8 cellular contexts compared by ENCODE assay signal in genomic region chr19:12757544-12758274, GRCh38. TPM values are rescaled to one million over a fixed set of nuclear protein-coding genes. Genes with fewer than 3 reads are reported as not detected.
DNase-seq lines count a peak whose midpoint lies in the region; ATAC-seq lines count a peak whose summit lies in the region.

No MANE protein-coding gene starts in this region.

- H3K4me1 Mint-ChIP-seq in T-helper 2 cell treated with Interferon-gamma antibody and Interleukin-4, amounts not matched to agents 5 μg/mL and 100 μg/mL, for 36 hours (ENCODE audit: low read depth) = peaks cover 6% of the 10 kb centered on the region

- ATAC-seq in sciatic nerve (peak; percentile 67), GM21737 (IDR thresholded peaks at IDR 0.05; ENCODE audit: unreplicated experiment) (no peak)

- peaks cover 4% of the 10 kb centered on the region for H3K27me3 Mint-ChIP-seq in T-helper 2 cell treated with Interferon-gamma antibody and Interleukin-4, amounts not matched to agents 5 μg/mL and 100 μg/mL, for 36 hours (ENCODE audit: low read depth)

- no peak overlapping the region for H3K27ac Mint-ChIP-seq in T-helper 2 cell treated with Interferon-gamma antibody and Interleukin-4, amounts not matched to agents 5 μg/mL and 100 μg/mL, for 36 hours

- DNase-seq in NCI-H1092 (lab: John Stamatoyannopoulos, UW) (peak; percentile 53), astrocyte of the hippocampus (ENCODE audit: low read depth, low spot score) (peak; percentile 88), hypothalamus (lab: John Stamatoyannopoulos, UW) (peak in 42 of 51 donors; percentile 4 to 75 (median 38)), sciatic nerve (ENCODE audit: low spot score) (peak; percentile 74), kidney glomerular epithelial cell (lab: John Stamatoyannopoulos, UW) (no peak)
- peak; percentile 76 for DNase-seq in T-helper 2 cell treated with Interferon-gamma antibody and Interleukin-4, amounts not matched to agents 5 μg/mL and 100 μg/mL, for 36 hours (ENCODE audit: low spot score)

- H3K4me1 ChIP-seq in ES-I3 (ENCODE audit: insufficient read depth, low read length) = no peaks in the 10 kb centered on the region

- intact Hi-C loops in sciatic nerve (cut with DNase I) = loop anchor here (5.0 kb wide), 1 partner anchor 90 kb away; no protein-coding TSS in a partner anchor

- no peaks in the 10 kb centered on the region for H3K36me3 ChIP-seq in ES-I3 (ENCODE audit: insufficient read depth, low read length)

- no peaks in the 10 kb centered on the region for H3K9me3 Mint-ChIP-seq in T-helper 2 cell treated with Interferon-gamma antibody and Interleukin-4, amounts not matched to agents 5 μg/mL and 100 μg/mL, for 36 hours

- H3K9ac ChIP-seq in ES-I3 (ENCODE audit: low read depth, low read length) = peak overlapping the region; percentile 48; the same call in 1 of the 2 replicates

- H3K36me3 Mint-ChIP-seq in T-helper 2 cell treated with Interferon-gamma antibody and Interleukin-4, amounts not matched to agents 5 μg/mL and 100 μg/mL, for 36 hours (ENCODE audit: low read depth) = no peaks in the 10 kb centered on the region

- H3K9me3 ChIP-seq in ES-I3 (ENCODE audit: control insufficient read depth, insufficient read depth, low read length) = no peaks in the 10 kb centered on the region

- H3K4me3 Mint-ChIP-seq in T-helper 2 cell treated with Interferon-gamma antibody and Interleukin-4, amounts not matched to agents 5 μg/mL and 100 μg/mL, for 36 hours = peak overlapping the region; percentile 58

RNA-seq across cellular contexts. Expression of gene BEST2, which starts 6.1 kb away (rescaled TPM):
- total RNA-seq in sciatic nerve = not detected

RNA-seq across cellular contexts. Expression of gene HOOK2, which starts 17.6 kb away (rescaled TPM):
- 45.1 TPM for total RNA-seq in sciatic nerve

RNA-seq across cellular contexts. Expression of gene GET3, which starts 20.4 kb away (rescaled TPM):
- total RNA-seq in sciatic nerve = 30.1 TPM

RNA-seq across cellular contexts. Expression of gene TRIR, which starts 23.2 kb away (rescaled TPM):
- 128 TPM for total RNA-seq in sciatic nerve

RNA-seq across cellular contexts. Expression of gene JUNB, which starts 33.6 kb away (rescaled TPM):
- 279 TPM for total RNA-seq in sciatic nerve
